In the genomic region with DNA sequence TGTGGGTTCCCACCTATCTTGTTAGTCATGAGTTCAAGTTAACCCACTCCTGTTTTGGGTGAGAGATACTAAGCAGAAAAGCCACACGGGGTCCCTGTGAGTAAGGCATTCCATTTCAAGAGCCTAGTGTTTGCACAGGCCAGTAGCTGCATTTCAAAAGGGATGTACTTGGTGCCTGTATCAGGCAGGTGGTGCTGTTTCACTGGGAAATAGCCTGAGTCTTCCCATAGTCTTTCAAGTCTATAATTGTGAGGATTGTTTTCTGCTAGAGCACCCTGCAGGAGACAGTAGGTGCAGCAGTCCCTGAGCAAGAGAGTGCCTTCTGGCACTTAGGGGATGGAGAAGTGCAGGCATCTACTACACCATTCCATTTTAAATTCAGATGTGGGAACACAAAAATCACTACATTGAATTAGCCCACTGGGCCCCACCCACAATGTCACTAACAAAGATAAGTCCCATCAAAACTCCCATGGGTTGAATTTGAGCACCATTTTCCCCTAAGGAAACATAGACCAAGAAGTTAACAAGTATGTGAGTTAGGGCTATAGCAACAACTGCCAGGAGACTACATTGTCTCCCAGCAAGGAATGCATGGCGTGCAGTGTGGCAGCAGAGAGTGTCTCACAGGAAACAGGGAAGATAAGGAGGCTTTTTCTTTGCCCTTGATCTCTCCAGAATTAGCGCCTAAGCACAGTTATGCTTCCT, we compare ENCODE assay signal across 8 cellular contexts.
DNase-seq lines count a peak whose midpoint lies in the region; ATAC-seq lines count a peak whose summit lies in the region.

No MANE protein-coding gene starts in this region.

- DNase-seq in ELF-1 (ENCODE audit: low read depth, low spot score), result peak; percentile 90
- peak; percentile 41 for DNase-seq in HK-2 (ENCODE audit: unreplicated experiment)
- peak; percentile 39 to 65 for DNase-seq in NOMO-1 (lab: John Stamatoyannopoulos, UW; ENCODE audit: unreplicated experiment in 2 of 2)
- DNase-seq in activated naive CD4-positive, alpha-beta T cell treated with anti-CD3 and anti-CD28 coated beads for 36 hours, result peak; percentile 58
- peak; percentile 80 for DNase-seq in glomerular visceral epithelial cell (ENCODE audit: extremely low spot score)
- DNase-seq in pons (ENCODE audit: low spot score), result peak; percentile 90
- DNase-seq in DMS79 (lab: John Stamatoyannopoulos, UW), result no peak

- intact Hi-C loops in activated naive CD4-positive, alpha-beta T cell treated with anti-CD3 and anti-CD28 coated beads for 36 hours (cut with micrococcal nuclease), result loop anchor here (1.0 to 2.0 kb wide), 3 partner anchors 87 to 519 kb away; no protein-coding TSS in a partner anchor

- no peaks in the 10 kb centered on the region for H3K4me1 Mint-ChIP-seq in activated naive CD4-positive, alpha-beta T cell treated with anti-CD3 and anti-CD28 coated beads for 36 hours (ENCODE audit: low read depth)

- CTCF ChIA-PET in activated naive CD4-positive, alpha-beta T cell treated with anti-CD3 and anti-CD28 coated beads for 36 hours (lab: Charles Lee), result interaction anchor here (0.6 to 3.3 kb wide), 17 partner anchors 9 to 519 kb away, joined by 3 to 30 read pairs (median 3); no protein-coding TSS in a partner anchor

- H3K36me3 Mint-ChIP-seq in activated naive CD4-positive, alpha-beta T cell treated with anti-CD3 and anti-CD28 coated beads for 36 hours (ENCODE audit: low read depth), result no peaks in the 10 kb centered on the region

- peaks cover 6% of the 10 kb centered on the region for H3K27me3 Mint-ChIP-seq in activated naive CD4-positive, alpha-beta T cell treated with anti-CD3 and anti-CD28 coated beads for 36 hours (ENCODE audit: low read depth)

- no peak overlapping the region for H3K27ac Mint-ChIP-seq in activated naive CD4-positive, alpha-beta T cell treated with anti-CD3 and anti-CD28 coated beads for 36 hours

- no peaks in the 10 kb centered on the region for H3K9me3 Mint-ChIP-seq in activated naive CD4-positive, alpha-beta T cell treated with anti-CD3 and anti-CD28 coated beads for 36 hours

- no peak overlapping the region for H3K4me3 Mint-ChIP-seq in activated naive CD4-positive, alpha-beta T cell treated with anti-CD3 and anti-CD28 coated beads for 36 hours

- ATAC-seq in GM21447 (IDR thresholded peaks at IDR 0.05; ENCODE audit: unreplicated experiment), result peak; percentile 95
